ENCODE assay signal across 16 cellular contexts in genomic region chr7:74039337-74039736, GRCh38. TPM values are rescaled to one million over a fixed set of nuclear protein-coding genes. Genes with fewer than 3 reads are reported as not detected.
DNase-seq lines count a peak whose midpoint lies in the region; ATAC-seq and TF ChIP-seq lines count a peak whose summit lies in the region.
"Had no signal": no experiment of that assay in that cellular context is flagged by ENCODE, and none has a peak within 500 bp of the region (broad histone marks: within the 10 kb centered on the region; RNA-seq: fewer than 3 reads in every experiment).

No MANE protein-coding gene starts in this region.

- 15% methylated on average over 5 of the region's 11 CpGs; no CpG with 5 or more reads in 1 of the 2 donors for WGBS in esophagus squamous epithelium, 2 donors

- H3K36me3 ChIP-seq in esophagus squamous epithelium = peaks cover 0 to 74% (median 0%) of the 10 kb centered on the region in 3 donors
- no peaks in the 10 kb centered on the region for H3K36me3 ChIP-seq in gastrocnemius medialis

- in situ Hi-C loops in gastrocnemius medialis (cut with MboI; ENCODE audit: low sequenced_read_pairs in 4 of 4) = no loop called here

- H3K27me3 ChIP-seq in esophagus squamous epithelium (no peaks in the 10 kb centered on the region), gastrocnemius medialis (no peaks in the 10 kb centered on the region)

- ATAC-seq in gastrocnemius medialis (peak; percentile 70 to 75), GM18909 (IDR thresholded peaks at IDR 0.05; ENCODE audit: poor library complexity, unreplicated experiment) (no peak), GM21737 (IDR thresholded peaks at IDR 0.05; ENCODE audit: unreplicated experiment) (no peak), HG03520 (IDR thresholded peaks at IDR 0.05; ENCODE audit: unreplicated experiment) (no peak)
- ATAC-seq: activated CD8-positive, alpha-beta memory T cell treated with anti-CD3 and anti-CD28 coated beads, Interleukin-2, amount 10 ng/mL, durations not matched to agents 7 days and 5 days; effector memory CD8-positive, alpha-beta T cell; GM12878 had no signal

- TF ChIP-seq POLR2A in esophagus squamous epithelium (IDR thresholded peaks at IDR 0.05) (no peak), gastrocnemius medialis (IDR thresholded peaks at IDR 0.05) (peak in 1 of 2 donors; percentile 25)

- no peak for TF ChIP-seq CTCF in esophagus squamous epithelium (IDR thresholded peaks at IDR 0.05)
- no peak for TF ChIP-seq CTCF in gastrocnemius medialis (IDR thresholded peaks at IDR 0.05 in 4 of 5, conservative IDR thresholded peaks at IDR 0.05 in 1 of 5)

- no peak overlapping the region for H3K4me3 ChIP-seq in esophagus squamous epithelium
- H3K4me3 ChIP-seq in gastrocnemius medialis = no peak overlapping the region
- H3K4me3 ChIP-seq: GM12878, PC-9 had no signal

- intact Hi-C loops in esophagus squamous epithelium (cut with DNase I) (no loop called here), gastrocnemius medialis (cut with DNase I; ENCODE audit: low total_unique reads) (loop anchor here (2.0 kb wide), 2 partner anchors 27 to 65 kb away; no protein-coding TSS in a partner anchor)

- H3K27ac ChIP-seq in esophagus squamous epithelium (peak overlapping the region; percentile 32 to 69 (median 53)), gastrocnemius medialis (peak overlapping the region; percentile 77 to 84 (median 82))
- H3K27ac ChIP-seq: PC-9 had no signal

- peak; percentile 78 for DNase-seq in COR-L47 (lab: John Stamatoyannopoulos, UW)
- DNase-seq in NCI-H2107 treated with DMSO at 0.1 percent for 48 hours (lab: John Stamatoyannopoulos, UW; ENCODE audit: unreplicated experiment) = peak; percentile 14
- no peak for DNase-seq in esophagus squamous epithelium (lab: John Stamatoyannopoulos, UW)
- DNase-seq in gastrocnemius medialis = peak; percentile 75 to 85
- no peak for DNase-seq in activated CD4-positive, alpha-beta T cell treated with anti-CD3 and anti-CD28 coated beads, Interleukin-2, amount 50 U/mL, for 4 hours
- DNase-seq: activated CD8-positive, alpha-beta memory T cell treated with anti-CD3 and anti-CD28 coated beads, Interleukin-2, amount 10 ng/mL, durations not matched to agents 7 days and 5 days; effector memory CD8-positive, alpha-beta T cell; foreskin fibroblast; occipital lobe; PC-9; stimulated activated CD4-positive, alpha-beta T cell treated with anti-CD3 and anti-CD28 coated beads, Interleukin-12 subunit alpha, Interleukin-12 subunit beta, amount 100 ng/mL, for 4 hours had no signal

- peaks cover 26 to 97% (median 44%) of the 10 kb centered on the region in 3 donors for H3K4me1 ChIP-seq in esophagus squamous epithelium
- H3K4me1 ChIP-seq in gastrocnemius medialis = peaks cover 28 to 29% of the 10 kb centered on the region in 2 donors

- H3K9me3 ChIP-seq in esophagus squamous epithelium (no peaks in the 10 kb centered on the region), gastrocnemius medialis (no peaks in the 10 kb centered on the region)

RNA-seq across cellular contexts. Expression of gene ELN, which starts 11.4 kb away (rescaled TPM):
- total RNA-seq in esophagus squamous epithelium (100 to 1,000 TPM in 1 of 4 donors, 10 to 100 TPM in 2, 1 to 10 TPM in 1; 8.9 to 182 (median 20.3) TPM), gastrocnemius medialis (10 to 100 TPM in 1 of 4 donors, 1 to 10 TPM in 3; 5.3 to 14.8 (median 6.9) TPM)
- total RNA-seq: activated CD8-positive, alpha-beta memory T cell treated with anti-CD3 and anti-CD28 coated beads, Interleukin-2, amount 10 ng/mL, durations not matched to agents 7 days and 5 days; B cell had no signal

RNA-seq across cellular contexts. Expression of gene LIMK1, which starts 44.3 kb away (rescaled TPM):
- 10 to 100 TPM in 3 of 4 donors, 1 to 10 TPM in 1; 8.0 to 13.2 (median 12.2) TPM for total RNA-seq in esophagus squamous epithelium
- 10 to 100 TPM; 15.3 to 56.4 (median 23.3) TPM for total RNA-seq in gastrocnemius medialis

Comparison
In these comparisons a context has a peak if more than half of its experiments do, and no peak if none do; other contexts are left out.
1. DNase-seq: peak in COR-L47 (single experiment), NCI-H2107 treated with DMSO at 0.1 percent for 48 hours (single experiment) and gastrocnemius medialis (2 of 2); none in esophagus squamous epithelium (single experiment) and activated CD4-positive, alpha-beta T cell treated with anti-CD3 and anti-CD28 coated beads, Interleukin-2, amount 50 U/mL, for 4 hours (0 of 2).
2. ATAC-seq: peak in gastrocnemius medialis (2 of 2); none in GM18909 (single experiment), GM21737 (single experiment) and HG03520 (single experiment).